Comparison of ENCODE assay signal across 8 cellular contexts in the genomic region with DNA sequence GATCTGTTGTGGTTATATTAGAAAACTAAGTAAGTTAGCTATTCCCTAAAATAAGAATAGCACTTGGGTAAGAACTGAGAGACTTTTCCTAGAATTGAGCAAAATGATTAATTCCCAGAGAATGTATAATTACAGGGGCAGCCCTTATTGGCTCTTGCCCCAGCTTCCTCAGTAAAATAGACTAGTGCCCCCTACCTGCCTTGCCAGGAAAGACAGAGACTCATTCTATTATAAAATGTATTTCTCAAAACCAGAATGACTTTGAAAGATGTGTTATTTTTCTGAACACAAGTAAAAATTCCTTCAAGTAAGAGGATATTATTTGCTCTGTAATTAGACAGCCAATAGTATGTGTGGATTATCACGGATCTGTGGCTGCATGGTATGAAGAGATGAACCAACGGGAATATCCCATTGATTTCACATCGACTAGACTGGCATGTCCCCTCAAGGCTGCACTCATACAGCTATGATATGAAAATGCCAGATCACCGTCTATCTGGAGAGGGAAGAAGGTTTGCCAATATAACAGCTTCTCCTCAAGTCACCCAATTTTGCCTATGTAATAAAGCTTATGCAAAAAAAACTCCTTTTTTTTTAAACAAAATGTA. TPM values are rescaled to one million over a fixed set of nuclear protein-coding genes. Genes with fewer than 3 reads are reported as not detected.
A peak's percentile ranks its signal among the peaks of the same experiment; 100 is the strongest.
DNase-seq lines count a peak whose midpoint lies in the region; ATAC-seq, FAIRE-seq and TF ChIP-seq lines count a peak whose summit lies in the region.

No MANE protein-coding gene starts in this region.

- TF ChIP-seq CTCF in SK-N-SH (IDR thresholded peaks at IDR 0.05) (peak; percentile 90), GM12878 (IDR thresholded peaks at IDR 0.05 in 2 of 3, conservative IDR thresholded peaks at IDR 0.05 in 1 of 3; ENCODE audit: control insufficient read depth in 2 of 3, extremely low read depth in 1 of 3, insufficient read depth in 1 of 3, low read depth in 3 of 3, low read length in 3 of 3) (peak; percentile 59 to 74 (median 71); a peak in 5 of 6 replicates), kidney (IDR thresholded peaks at IDR 0.05; ENCODE audit: borderline replicate concordance, extremely low read depth, insufficient read depth) (peak; percentile 71)

- H3K9me3 ChIP-seq in CD8-positive, alpha-beta memory T cell (ENCODE audit: low read length): no peaks in the 10 kb centered on the region
- no peaks in the 10 kb centered on the region for H3K9me3 ChIP-seq in SK-N-SH
- no peaks in the 10 kb centered on the region for H3K9me3 ChIP-seq in GM12878 (replicated peaks; ENCODE audit: control insufficient read depth, insufficient read depth, low read length)
- no peaks in the 10 kb centered on the region for H3K9me3 ChIP-seq in kidney (ENCODE audit: control insufficient read depth in 1 of 2, low read length in 2 of 2)

- peak overlapping the region; percentile 39; the same call in 1 of the 2 replicates for H3K4me2 ChIP-seq in SK-N-SH
- no peak overlapping the region for H3K4me2 ChIP-seq in GM12878 (ENCODE audit: control insufficient read depth, insufficient read depth)

- peak; percentile 81 for TF ChIP-seq RAD21 in SK-N-SH (IDR thresholded peaks at IDR 0.05; ENCODE audit: low read length)
- peak; percentile 82 for TF ChIP-seq RAD21 in GM12878 (IDR thresholded peaks at IDR 0.05; ENCODE audit: insufficient read depth, low read depth, low read length)

- FAIRE-seq in GM12878 (lab: Jason Lieb, UNC) (no peak), kidney (lab: Jason Lieb, UNC) (peak; percentile 86)

- RAD21 ChIA-PET in GM12878 (lab: Charles Lee; ENCODE audit: unreplicated experiment): interaction anchor here (0.6 to 9.8 kb wide), 14 partner anchors 9 to 189 kb away, joined by 3 to 171 read pairs (median 6); a partner anchor contains a TSS

- no peak for TF ChIP-seq EP300 in SK-N-SH (IDR thresholded peaks at IDR 0.05; ENCODE audit: borderline replicate concordance in 1 of 2, low read depth in 1 of 2, low read length in 1 of 2)
- TF ChIP-seq EP300 in GM12878 (IDR thresholded peaks at IDR 0.05; ENCODE audit: borderline replicate concordance in 1 of 2, control insufficient read depth in 1 of 2, low read depth in 2 of 2, low read length in 2 of 2): no peak

- in situ Hi-C loops in GM12878 (cut with MboI): no loop called here

- no peak overlapping the region for H3K4me3 ChIP-seq in CD8-positive, alpha-beta memory T cell (ENCODE audit: low read length)
- peak overlapping the region in 1 of 2 experiments; percentile 39; a peak in 1 of 4 replicates for H3K4me3 ChIP-seq in SK-N-SH (ENCODE audit: low read depth in 2 of 2, low read length in 1 of 2)
- no peak overlapping the region for H3K4me3 ChIP-seq in GM12878
- no peak overlapping the region for H3K4me3 ChIP-seq in kidney (ENCODE audit: low read length in 2 of 2)

- intact Hi-C loops in GM12878 (cut with micrococcal nuclease; ENCODE audit: unreplicated experiment): loop anchor here (1.0 kb wide), 1 partner anchor 85 kb away; no protein-coding TSS in a partner anchor
- intact Hi-C loops in kidney (cut with DNase I): no loop called here

- H3K27ac ChIP-seq in CD8-positive, alpha-beta memory T cell (ENCODE audit: low read depth, low read length): no peak overlapping the region
- H3K27ac ChIP-seq in SK-N-SH (ENCODE audit: low read depth in 2 of 2, low read length in 1 of 2) (peak overlapping the region; percentile 36 to 79; a peak in 2 of 4 replicates), GM12878 (ENCODE audit: control insufficient read depth, insufficient read depth) (no peak overlapping the region), kidney (ENCODE audit: low read depth in 2 of 2, low read length in 2 of 2) (peak overlapping the region; percentile 43 to 44)

- H3K9me2 ChIP-seq in SK-N-SH: no peaks in the 10 kb centered on the region

- CTCF ChIA-PET in CD8-positive, alpha-beta memory T cell (lab: Charles Lee): interaction anchor here (0.7 to 4.7 kb wide), 21 partner anchors 9 to 101 kb away, joined by 3 to 110 read pairs (median 5); a partner anchor contains a TSS
- CTCF ChIA-PET in SK-N-SH (lab: Yijun Ruan, JAX): interaction anchor here (0.6 to 15.5 kb wide), 42 partner anchors 8 to 566 kb away, joined by 3 to 254 read pairs (median 4); a partner anchor contains a TSS
- CTCF ChIA-PET in GM12878 (lab: Yijun Ruan, JAX): interaction anchor here (0.8 to 18.0 kb wide), 32 partner anchors 9 to 170 kb away, joined by 3 to 525 read pairs (median 5); a partner anchor contains a TSS

- H4K20me1 ChIP-seq in SK-N-SH (ENCODE audit: insufficient read depth) (peaks cover 12% of the 10 kb centered on the region; the same call in 1 of the 2 replicates), GM12878 (ENCODE audit: control insufficient read depth, insufficient read depth) (no peaks in the 10 kb centered on the region)

- no peak overlapping the region for H2AFZ ChIP-seq in SK-N-SH (ENCODE audit: low read depth)
- H2AFZ ChIP-seq in GM12878 (ENCODE audit: control insufficient read depth, low read depth, low read length): no peak overlapping the region

- peaks cover 0 to 19% (median 0%) of the 10 kb centered on the region in 3 donors for H3K36me3 Mint-ChIP-seq in CD8-positive, alpha-beta memory T cell
- H3K36me3 Mint-ChIP-seq in stimulated activated naive B cell treated with anti-CD40 and anti-IgM and Interleukin-4, amounts not matched to agents 10 μg/mL and 1 μg/mL and 100 μg/mL, for 72 hours: peaks cover 5 to 28% of the 10 kb centered on the region in 2 donors

- ATAC-seq in HG03432 (IDR thresholded peaks at IDR 0.05; ENCODE audit: unreplicated experiment): peak; percentile 43
- ATAC-seq in GM12878: peak; percentile 71
- ATAC-seq in stimulated activated naive B cell treated with anti-CD40 and anti-IgM and Interleukin-4, amounts not matched to agents 10 μg/mL and 1 μg/mL and 100 μg/mL, for 72 hours (replicated peaks): peak; percentile 45 to 70
- ATAC-seq in HG03460 (IDR thresholded peaks at IDR 0.05; ENCODE audit: unreplicated experiment): no peak

- H3K9me3 Mint-ChIP-seq in CD8-positive, alpha-beta memory T cell: no peaks in the 10 kb centered on the region
- no peaks in the 10 kb centered on the region for H3K9me3 Mint-ChIP-seq in stimulated activated naive B cell treated with anti-CD40 and anti-IgM and Interleukin-4, amounts not matched to agents 10 μg/mL and 1 μg/mL and 100 μg/mL, for 72 hours

- peaks cover 43% of the 10 kb centered on the region for H3K4me1 ChIP-seq in CD8-positive, alpha-beta memory T cell (ENCODE audit: insufficient read depth, low read length)
- peaks cover 16 to 39% of the 10 kb centered on the region in 2 experiments for H3K4me1 ChIP-seq in SK-N-SH (ENCODE audit: control insufficient read depth in 1 of 2, insufficient read depth in 2 of 2, low read depth in 1 of 2, low read length in 1 of 2)
- H3K4me1 ChIP-seq in GM12878 (ENCODE audit: control insufficient read depth, insufficient read depth, low read length): no peaks in the 10 kb centered on the region; the same call in 1 of the 2 replicates
- peaks cover 26 to 27% of the 10 kb centered on the region in 2 donors for H3K4me1 ChIP-seq in kidney (ENCODE audit: control insufficient read depth in 1 of 2, insufficient read depth in 1 of 2, low read depth in 1 of 2, low read length in 2 of 2)

- H3K9ac ChIP-seq in SK-N-SH (no peak overlapping the region; the same call in 1 of the 2 replicates), GM12878 (ENCODE audit: control insufficient read depth, insufficient read depth, low read length) (no peak overlapping the region), kidney (ENCODE audit: low read length in 2 of 2) (no peak overlapping the region)

- H3K27me3 Mint-ChIP-seq in CD8-positive, alpha-beta memory T cell: no peaks in the 10 kb centered on the region
- no peaks in the 10 kb centered on the region for H3K27me3 Mint-ChIP-seq in stimulated activated naive B cell treated with anti-CD40 and anti-IgM and Interleukin-4, amounts not matched to agents 10 μg/mL and 1 μg/mL and 100 μg/mL, for 72 hours

- H3K79me2 ChIP-seq in SK-N-SH (ENCODE audit: insufficient read depth): peaks cover 46% of the 10 kb centered on the region
- peaks cover 22% of the 10 kb centered on the region for H3K79me2 ChIP-seq in GM12878 (ENCODE audit: control insufficient read depth, insufficient read depth, low read length)

- 51% methylated on average over 4 of the region's 4 CpGs for WGBS in SK-N-SH (ENCODE audit: low lambda C conversion rate)
- WGBS in GM12878 (ENCODE audit: insufficient coverage, insufficient replicate concordance, low lambda C conversion rate, missing lambda C conversion rate): 13% methylated on average over 4 of the region's 4 CpGs

- POLR2A ChIA-PET in CD8-positive, alpha-beta memory T cell (lab: Charles Lee): interaction anchor here (1.3 to 1.5 kb wide), 2 partner anchors 11 to 31 kb away, joined by 3 to 4 read pairs; a partner anchor contains a TSS
- POLR2A ChIA-PET in SK-N-SH (lab: Yijun Ruan, JAX) (interaction anchor here (0.6 to 1.3 kb wide), 5 partner anchors 9 to 623 kb away, joined by 3 to 4 read pairs (median 3); no protein-coding TSS in a partner anchor), GM12878 (lab: Charles Lee) (interaction anchor here (0.6 to 1.8 kb wide), 6 partner anchors 9 to 85 kb away, joined by 3 to 10 read pairs (median 4); a partner anchor contains a TSS)

- H3K27ac Mint-ChIP-seq in CD8-positive, alpha-beta memory T cell: peak overlapping the region in 7 of 8 donors; percentile 1 to 91 (median 39)
- H3K27ac Mint-ChIP-seq in stimulated activated naive B cell treated with anti-CD40 and anti-IgM and Interleukin-4, amounts not matched to agents 10 μg/mL and 1 μg/mL and 100 μg/mL, for 72 hours: peak overlapping the region; percentile 47

- BruUV-seq in GM12878 (replicated peaks; lab: Mats Ljungman, UMichigan): no TSS peak

- SMC1A ChIA-PET in GM12878 (lab: Charles Lee; ENCODE audit: uncharacterized antibody, unreplicated experiment): interaction anchor here (0.7 to 8.3 kb wide), 30 partner anchors 9 to 391 kb away, joined by 3 to 187 read pairs (median 5); no protein-coding TSS in a partner anchor

- no peaks in the 10 kb centered on the region for H3K27me3 ChIP-seq in CD8-positive, alpha-beta memory T cell (ENCODE audit: insufficient read depth, low read length, poor library complexity, severe bottlenecking)
- H3K27me3 ChIP-seq in SK-N-SH (ENCODE audit: insufficient read depth) (no peaks in the 10 kb centered on the region), GM12878 (replicated peaks in 1 of 2; ENCODE audit: control insufficient read depth in 2 of 2, insufficient read depth in 2 of 2, low read length in 1 of 2) (no peaks in the 10 kb centered on the region)

- H3K4me3 Mint-ChIP-seq in CD8-positive, alpha-beta memory T cell: peak overlapping the region in 1 of 7 donors; percentile 2
- no peak overlapping the region for H3K4me3 Mint-ChIP-seq in stimulated activated naive B cell treated with anti-CD40 and anti-IgM and Interleukin-4, amounts not matched to agents 10 μg/mL and 1 μg/mL and 100 μg/mL, for 72 hours

- peak in 4 of 5 donors; percentile 26 to 62 (median 40) for DNase-seq in CD8-positive, alpha-beta memory T cell
- peak; percentile 59 for DNase-seq in SK-N-SH
- DNase-seq in GM12878 (ENCODE audit: low read depth, low spot score): no peak
- no peak for DNase-seq in kidney
- DNase-seq in stimulated activated naive B cell treated with anti-CD40 and anti-IgM and Interleukin-4, amounts not matched to agents 10 μg/mL and 1 μg/mL and 100 μg/mL, for 72 hours: no peak
- no peak for DNase-seq in GOT3 (lab: John Stamatoyannopoulos, UW)

- H3F3A ChIP-seq in SK-N-SH (replicated peaks; ENCODE audit: insufficient read depth): peaks cover 23% of the 10 kb centered on the region

- peaks cover 51 to 81% (median 69%) of the 10 kb centered on the region in 3 donors for H3K4me1 Mint-ChIP-seq in CD8-positive, alpha-beta memory T cell
- H3K4me1 Mint-ChIP-seq in stimulated activated naive B cell treated with anti-CD40 and anti-IgM and Interleukin-4, amounts not matched to agents 10 μg/mL and 1 μg/mL and 100 μg/mL, for 72 hours: peaks cover 45 to 55% of the 10 kb centered on the region in 2 donors

- no peaks in the 10 kb centered on the region for H3K36me3 ChIP-seq in CD8-positive, alpha-beta memory T cell (ENCODE audit: insufficient read depth, low read length)
- H3K36me3 ChIP-seq in SK-N-SH (replicated peaks in 1 of 2; ENCODE audit: control insufficient read depth in 1 of 2, insufficient read depth in 2 of 2, low read length in 1 of 2): peaks cover 11 to 19% of the 10 kb centered on the region in 2 experiments
- H3K36me3 ChIP-seq in GM12878 (ENCODE audit: control insufficient read depth in 2 of 2, insufficient read depth in 2 of 2, low read length in 1 of 2): no peaks in the 10 kb centered on the region; a peak in 1 of 4 replicates
- H3K36me3 ChIP-seq in kidney (ENCODE audit: control insufficient read depth in 1 of 2, insufficient read depth in 2 of 2, low read length in 2 of 2): no peaks in the 10 kb centered on the region

- TF ChIP-seq POLR2A in GM12878 (IDR thresholded peaks at IDR 0.05; ENCODE audit: low read depth, low read length): no peak

RNA-seq across cellular contexts. Expression of a gene that starts 7.4 kb away (rescaled TPM):
- total RNA-seq in CD8-positive, alpha-beta memory T cell: 10 to 100 TPM; 52.9 to 54.6 TPM
- 72.9 TPM for polyA plus RNA-seq in CD8-positive, alpha-beta memory T cell
- polyA plus RNA-seq in SK-N-SH (2012; rRNA removed): 29.1 and 31.4 TPM in 2 replicates
- polyA plus RNA-seq in SK-N-SH (2012; cell fraction: cytosol; rRNA removed): 45.1 and 60.1 TPM in 2 replicates
- polyA plus RNA-seq in SK-N-SH (2012; cell fraction: nucleus; rRNA removed): 6.3 and 10.9 TPM in 2 replicates
- total RNA-seq in GM12878 (2013; cell fraction: nucleolus; rRNA removed): 4.1 and 4.4 TPM in 2 replicates
- total RNA-seq in GM12878 (2014; rRNA removed): 60.4 and 66.9 TPM in 2 replicates
- total RNA-seq in GM12878 (2014; rRNA removed; fragmentation: Illumina TruSeq; extraction: Trizol): 57.9 and 58.5 TPM in 2 replicates
- 48.2 and 53.8 TPM in 2 replicates for total RNA-seq in GM12878 (2021)
- polyA plus RNA-seq in GM12878 (2011; ENCODE audit: low read depth): 38.1 TPM
- polyA plus RNA-seq in GM12878 (2011; rRNA removed): 60.9 and 71.4 TPM in 2 replicates
- 23.4 and 28.6 TPM in 2 replicates for polyA plus RNA-seq in GM12878 (2011; cell fraction: cytosol; rRNA removed)
- polyA plus RNA-seq in GM12878 (2011; cell fraction: nucleus; rRNA removed): 11.2 and 13.0 TPM in 2 replicates
- 30.1 and 36.5 TPM in 2 replicates for polyA plus RNA-seq in GM12878 (2012)
- 71.2 and 82.5 TPM in 2 replicates for polyA plus RNA-seq in GM12878 (2014; fragmentation: Illumina TruSeq; extraction: Trizol)
- polyA plus RNA-seq in GM12878 (2014; fragmentation: Nextera tagmentation; extraction: Ambion mirVana): 10 to 100 TPM; 13.7 to 28.8 TPM
- 53.0 and 56.8 TPM in 2 replicates for polyA plus RNA-seq in GM12878 (2014; rRNA removed)
- 100 to 1,000 TPM in 1 of 2 experiments, 10 to 100 TPM in 1; 12.8 to 139 TPM for polyA plus RNA-seq in GM12878 (2016; fragmentation: Nextera tagmentation; extraction: Ambion mirVana)
- polyA minus RNA-seq in GM12878 (2011; rRNA and poly(A)+ RNA removed): 13.3 and 15.7 TPM in 2 replicates
- polyA minus RNA-seq in GM12878 (2011; cell fraction: cytosol; rRNA and poly(A)+ RNA removed): 8.0 and 9.5 TPM in 2 replicates
- 3.6 and 7.3 TPM in 2 replicates for polyA minus RNA-seq in GM12878 (2011; cell fraction: nucleus; rRNA and poly(A)+ RNA removed)
- 46.7 TPM for total RNA-seq in kidney
- polyA plus RNA-seq in kidney (ENCODE audit: insufficient read depth, low read depth, low replicate concordance): 124 TPM

RNA-seq across cellular contexts. Expression of a gene that starts 11.0 kb away (rescaled TPM):
- total RNA-seq in CD8-positive, alpha-beta memory T cell: 10 to 100 TPM; 37.6 to 39.7 TPM
- polyA plus RNA-seq in CD8-positive, alpha-beta memory T cell: 4.3 TPM
- polyA plus RNA-seq in SK-N-SH (2012; rRNA removed) (1.8 and 2.0 TPM in 2 replicates), GM12878 (2011; rRNA removed) (9.2 and 13.7 TPM in 2 replicates), GM12878 (2014; fragmentation: Illumina TruSeq; extraction: Trizol) (11.4 and 12.9 TPM in 2 replicates), GM12878 (2014; fragmentation: Nextera tagmentation; extraction: Ambion mirVana) (1 to 10 TPM; 1.4 TPM), GM12878 (2014; rRNA removed) (16.3 and 17.2 TPM in 2 replicates), GM12878 (2016; fragmentation: Nextera tagmentation; extraction: Ambion mirVana) (10 to 100 TPM; 11.6 to 13.0 TPM), kidney (ENCODE audit: insufficient read depth, low read depth, low replicate concordance) (0.54 TPM)
- polyA plus RNA-seq in SK-N-SH (2012; cell fraction: cytosol; rRNA removed): 0.80 and 1.3 TPM in 2 replicates
- 3.0 and 3.6 TPM in 2 replicates for polyA plus RNA-seq in SK-N-SH (2012; cell fraction: nucleus; rRNA removed)
- 85.2 and 87.1 TPM in 2 replicates for total RNA-seq in GM12878 (2013; cell fraction: nucleolus; rRNA removed)
- total RNA-seq in GM12878 (2014; rRNA removed) (18.5 and 20.0 TPM in 2 replicates), GM12878 (2014; rRNA removed; fragmentation: Illumina TruSeq; extraction: Trizol) (16.2 and 16.7 TPM in 2 replicates), GM12878 (2021) (40.0 and 44.1 TPM in 2 replicates), kidney (18.5 TPM)
- 3.2 TPM for polyA plus RNA-seq in GM12878 (2011; ENCODE audit: low read depth)
- 8.8 and 9.1 TPM in 2 replicates for polyA plus RNA-seq in GM12878 (2011; cell fraction: cytosol; rRNA removed)
- 35.2 and 47.8 TPM in 2 replicates for polyA plus RNA-seq in GM12878 (2011; cell fraction: nucleus; rRNA removed)
- polyA plus RNA-seq in GM12878 (2012): 5.3 and 5.8 TPM in 2 replicates
- polyA minus RNA-seq in GM12878 (2011; rRNA and poly(A)+ RNA removed): 23.6 and 27.6 TPM in 2 replicates
- 11.1 and 11.3 TPM in 2 replicates for polyA minus RNA-seq in GM12878 (2011; cell fraction: cytosol; rRNA and poly(A)+ RNA removed)
- 21.9 and 38.7 TPM in 2 replicates for polyA minus RNA-seq in GM12878 (2011; cell fraction: nucleus; rRNA and poly(A)+ RNA removed)

Comparison
In these comparisons a context has a peak if more than half of its experiments do, and no peak if none do; other contexts are left out.
1. DNase-seq: peak in CD8-positive, alpha-beta memory T cell (4 of 5) and SK-N-SH (single experiment); none in GM12878 (single experiment), kidney (single experiment), stimulated activated naive B cell treated with anti-CD40 and anti-IgM and Interleukin-4, amounts not matched to agents 10 μg/mL and 1 μg/mL and 100 μg/mL, for 72 hours (single experiment) and GOT3 (single experiment).
2. H3K27ac ChIP-seq: peak in SK-N-SH (2 of 2) and kidney (2 of 2); none in CD8-positive, alpha-beta memory T cell (single experiment) and GM12878 (single experiment).
3. Peak in every context shown above with its lines, with median percentiles within 50 percentile points of each other: CTCF ChIP-seq.